Comparison of ENCODE assay signal across 13 cellular contexts in genomic region chrX:120035522-120036309, GRCh38. TPM values are rescaled to one million over a fixed set of nuclear protein-coding genes. Genes with fewer than 3 reads are reported as not detected.
DNase-seq lines count a peak whose midpoint lies in the region; ATAC-seq and TF ChIP-seq lines count a peak whose summit lies in the region.
"Not testable (repeated sequence)": the region's sequence is repeated elsewhere in the genome, so short reads cannot be mapped to it uniquely, and the experiment has no call there.
"Had no signal": no experiment of that assay in that cellular context is flagged by ENCODE, and none has a peak within 500 bp of the region (broad histone marks: within the 10 kb centered on the region; RNA-seq: fewer than 3 reads in every experiment).

No MANE protein-coding gene starts in this region.

- H3K9me3 Mint-ChIP-seq in activated CD4-positive, alpha-beta T cell treated with anti-CD3 and anti-CD28 coated beads, Interleukin-2, amount 10 ng/mL, durations not matched to agents 24 days and 14 days: not testable (repeated sequence)

- intact Hi-C loops in activated CD4-positive, alpha-beta T cell treated with anti-CD3 and anti-CD28 coated beads, Interleukin-2, amount 10 ng/mL, durations not matched to agents 24 days and 14 days (cut with micrococcal nuclease): not testable (repeated sequence)

- DNase-seq in GM10248 (ENCODE audit: extremely low spot score): peak; percentile 34
- peak; percentile 76 for DNase-seq in NAMALWA (ENCODE audit: low spot score)
- peak; percentile 53 for DNase-seq in activated CD4-positive, alpha-beta T cell treated with anti-CD3 and anti-CD28 coated beads, Interleukin-2, amount 10 ng/mL, durations not matched to agents 24 days and 14 days
- peak; percentile 8 for DNase-seq in pons (ENCODE audit: low spot score)

- not testable (repeated sequence) for H3K4me3 Mint-ChIP-seq in activated CD4-positive, alpha-beta T cell treated with anti-CD3 and anti-CD28 coated beads, Interleukin-2, amount 10 ng/mL, durations not matched to agents 24 days and 14 days

- TF ChIP-seq CTCF in GM10248 (IDR thresholded peaks at IDR 0.05; ENCODE audit: control extremely low read depth, extremely low read depth, low read depth, missing control alignments): not testable (repeated sequence)

- ATAC-seq in GM18907 (IDR thresholded peaks at IDR 0.05; ENCODE audit: unreplicated experiment) (peak; percentile 86), GM21390 (IDR thresholded peaks at IDR 0.05; ENCODE audit: unreplicated experiment) (peak; percentile 86), HG02840 (IDR thresholded peaks at IDR 0.05; ENCODE audit: low FRiP score, unreplicated experiment) (peak; percentile 71), HG03432 (IDR thresholded peaks at IDR 0.05; ENCODE audit: unreplicated experiment) (peak; percentile 87)

- CTCF ChIA-PET in GM10248 (lab: Yijun Ruan, JAX): interaction anchor here (1.6 kb wide), 1 partner anchor 178 kb away, joined by 3 read pairs; no protein-coding TSS in a partner anchor

- H3K27ac Mint-ChIP-seq in activated CD4-positive, alpha-beta T cell treated with anti-CD3 and anti-CD28 coated beads, Interleukin-2, amount 10 ng/mL, durations not matched to agents 24 days and 14 days: not testable (repeated sequence)

- H3K27me3 Mint-ChIP-seq in activated CD4-positive, alpha-beta T cell treated with anti-CD3 and anti-CD28 coated beads, Interleukin-2, amount 10 ng/mL, durations not matched to agents 24 days and 14 days: not testable (repeated sequence)

- not testable (repeated sequence) for H3K36me3 Mint-ChIP-seq in activated CD4-positive, alpha-beta T cell treated with anti-CD3 and anti-CD28 coated beads, Interleukin-2, amount 10 ng/mL, durations not matched to agents 24 days and 14 days (ENCODE audit: low read depth)

- H3K4me1 Mint-ChIP-seq in activated CD4-positive, alpha-beta T cell treated with anti-CD3 and anti-CD28 coated beads, Interleukin-2, amount 10 ng/mL, durations not matched to agents 24 days and 14 days: not testable (repeated sequence)

- POLR2A ChIA-PET in GM10248 (lab: Yijun Ruan, JAX): not testable (repeated sequence)

RNA-seq across cellular contexts. Expression of gene RHOXF2B, which starts 41.8 kb away (rescaled TPM):
- total RNA-seq in activated CD4-positive, alpha-beta T cell treated with anti-CD3 and anti-CD28 coated beads, Interleukin-2, amount 10 ng/mL, durations not matched to agents 24 days and 14 days: not detected in 2 replicates
- total RNA-seq: Caco-2, GM23248, natural killer cell, pulmonary artery endothelial cell, temporal lobe had no signal

Comparison
In these comparisons a context has a peak if more than half of its experiments do, and no peak if none do; other contexts are left out.
1. Peak in every context shown above with its lines: DNase-seq and ATAC-seq.
2. DNase-seq: peak in every context shown above with its lines; median percentile 76 in NAMALWA; 53 in activated CD4-positive, alpha-beta T cell treated with anti-CD3 and anti-CD28 coated beads, Interleukin-2, amount 10 ng/mL, durations not matched to agents 24 days and 14 days; 34 in GM10248; 8 in pons.